Comparison of ENCODE assay signal across 8 cellular contexts in the genomic region with DNA sequence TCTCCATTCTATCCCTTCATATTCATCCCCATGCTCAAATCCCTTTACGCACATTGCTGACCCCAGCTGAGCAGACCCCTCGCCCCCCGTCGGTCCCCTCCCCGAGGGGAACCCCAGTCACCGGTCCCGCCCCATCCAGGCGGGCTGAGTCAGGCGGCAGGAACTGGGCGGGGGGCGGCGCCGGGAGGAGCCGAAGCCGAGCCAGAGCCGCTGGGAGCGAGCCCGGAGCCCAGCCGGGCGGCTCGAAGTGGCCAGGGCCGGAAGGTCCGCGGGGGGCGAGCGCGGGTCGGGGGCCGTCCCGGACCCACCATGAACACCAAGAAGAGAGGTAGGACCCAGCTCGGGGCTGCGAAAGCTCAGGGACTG. TPM values are rescaled to one million over a fixed set of nuclear protein-coding genes. Genes with fewer than 3 reads are reported as not detected.
DNase-seq lines count a peak whose midpoint lies in the region; ATAC-seq and TF ChIP-seq lines count a peak whose summit lies in the region.

No MANE protein-coding gene starts in this region.

- no peaks in the 10 kb centered on the region for H3K9me3 ChIP-seq in ectodermal cell (ENCODE audit: control insufficient read depth, low read length)
- no peaks in the 10 kb centered on the region for H3K9me3 ChIP-seq in lung (ENCODE audit: control insufficient read depth in 2 of 2, insufficient read depth in 1 of 2, low read length in 1 of 2)

- H3K4me3 ChIP-seq in ectodermal cell (ENCODE audit: insufficient read depth, low read depth, low read length) (peak overlapping the region; percentile 55), lung (peak overlapping the region; percentile 35)

- POLR2A ChIA-PET in HEK293T (lab: Yijun Ruan, JAX), result no interaction called here

- H3K4me3 Mint-ChIP-seq in stimulated activated naive CD8-positive, alpha-beta T cell treated with anti-CD3 and anti-CD28 coated beads, Interleukin-15, amount 100 ng/mL, for 72 hours, result peak overlapping the region; percentile 86

- H3K36me3 ChIP-seq in ectodermal cell (ENCODE audit: control insufficient read depth, insufficient read depth, low read length), result no peaks in the 10 kb centered on the region
- peaks cover 0 to 30% of the 10 kb centered on the region in 2 donors for H3K36me3 ChIP-seq in lung (ENCODE audit: control insufficient read depth in 2 of 2, insufficient read depth in 2 of 2, low read length in 2 of 2)

- no peaks in the 10 kb centered on the region for H3K9me3 Mint-ChIP-seq in stimulated activated naive CD8-positive, alpha-beta T cell treated with anti-CD3 and anti-CD28 coated beads, Interleukin-15, amount 100 ng/mL, for 72 hours

- peaks cover 78% of the 10 kb centered on the region for H3K27me3 ChIP-seq in ectodermal cell (ENCODE audit: control insufficient read depth, insufficient read depth, low read length, poor library complexity, severe bottlenecking)
- no peaks in the 10 kb centered on the region for H3K27me3 ChIP-seq in lung (ENCODE audit: control insufficient read depth, insufficient read depth)

- peak overlapping the region; percentile 72 to 85 for H3K27ac Mint-ChIP-seq in stimulated activated naive CD8-positive, alpha-beta T cell treated with anti-CD3 and anti-CD28 coated beads, Interleukin-15, amount 100 ng/mL, for 72 hours

- no peak for TF ChIP-seq CTCF in lung (IDR thresholded peaks at IDR 0.05; ENCODE audit: control extremely low read depth, extremely low read depth)

- H3K4me1 ChIP-seq in ectodermal cell (ENCODE audit: control insufficient read depth, insufficient read depth, low read length) (peaks cover 4% of the 10 kb centered on the region), lung (ENCODE audit: control insufficient read depth in 2 of 2, insufficient read depth in 2 of 2, low read length in 2 of 2) (peaks cover 4 to 22% of the 10 kb centered on the region in 2 donors)

- DNase-seq in C1 segment of cervical spinal cord (lab: John Stamatoyannopoulos, UW) (peak in 8 of 14 donors; percentile 28 to 69 (median 44)), lung (ENCODE audit: low spot score) (peak; percentile 64), SKM-1 (lab: John Stamatoyannopoulos, UW; ENCODE audit: unreplicated experiment) (no peak), HEK293T (ENCODE audit: extremely low spot score) (no peak)
- DNase-seq in activated CD4-positive, alpha-beta T cell treated with anti-CD3 and anti-CD28 coated beads for 48 hours, result peak; percentile 59
- peak in 1 of 2 donors; percentile 45 for DNase-seq in stimulated activated naive CD8-positive, alpha-beta T cell treated with anti-CD3 and anti-CD28 coated beads, Interleukin-15, amount 100 ng/mL, for 72 hours

- 1 to 2% methylated on average over 32 of the region's 32 CpGs for WGBS in ectodermal cell, 2 experiments
- WGBS in lung, 2 donors, result 1 to 2% methylated on average over 28 to 32 of the region's 32 CpGs

- CTCF ChIA-PET in HEK293T (lab: Yijun Ruan, JAX), result no interaction called here

- peaks cover 36% of the 10 kb centered on the region for H3K27me3 Mint-ChIP-seq in stimulated activated naive CD8-positive, alpha-beta T cell treated with anti-CD3 and anti-CD28 coated beads, Interleukin-15, amount 100 ng/mL, for 72 hours

- H3K27ac ChIP-seq in ectodermal cell (ENCODE audit: insufficient read depth, low read depth, low read length, poor library complexity, severe bottlenecking) (no peak overlapping the region), lung (ENCODE audit: low read depth in 1 of 2, low read length in 1 of 2) (peak overlapping the region; percentile 85 to 87)

- ATAC-seq in HG02759 (IDR thresholded peaks at IDR 0.05; ENCODE audit: unreplicated experiment) (peak; percentile 35), lung (ENCODE audit: insufficient read depth, low FRiP score) (peak; percentile 48)
- ATAC-seq in stimulated activated naive CD8-positive, alpha-beta T cell treated with anti-CD3 and anti-CD28 coated beads, Interleukin-15, amount 100 ng/mL, for 72 hours, result peak; percentile 63

- H3K4me1 Mint-ChIP-seq in stimulated activated naive CD8-positive, alpha-beta T cell treated with anti-CD3 and anti-CD28 coated beads, Interleukin-15, amount 100 ng/mL, for 72 hours, result peaks cover 52% of the 10 kb centered on the region

TF ChIP-seq in HEK293T, 16 proteins besides CTCF, POLR2A, EP300 and RAD21:
- TF ChIP-seq NFRKB (IDR thresholded peaks at IDR 0.05) (no peak), SP1 (IDR thresholded peaks at IDR 0.05) (no peak), FOXA1 (IDR thresholded peaks at IDR 0.05) (no peak), ZNF384 (IDR thresholded peaks at IDR 0.05) (no peak), L3MBTL2 (conservative IDR thresholded peaks at IDR 0.05) (no peak), TARDBP (IDR thresholded peaks at IDR 0.05) (no peak), HDGF (IDR thresholded peaks at IDR 0.05; ENCODE audit: borderline replicate concordance) (no peak), ELF4 (IDR thresholded peaks at IDR 0.05) (no peak), BHLHE40 (IDR thresholded peaks at IDR 0.05; ENCODE audit: borderline replicate concordance) (no peak), FOXM1 (IDR thresholded peaks at IDR 0.05; ENCODE audit: borderline replicate concordance) (no peak), LEF1 (IDR thresholded peaks at IDR 0.05; ENCODE audit: borderline replicate concordance) (no peak)

RNA-seq across cellular contexts. Expression of a gene that starts 8.6 kb away (rescaled TPM):
- 19.4 TPM for polyA plus RNA-seq in ectodermal cell (2013, experiment 1 of 4)
- 20.5 TPM for polyA plus RNA-seq in ectodermal cell (2013, experiment 2 of 4)
- polyA plus RNA-seq in ectodermal cell (2013, experiment 3 of 4), result 17.2 TPM
- polyA plus RNA-seq in ectodermal cell (2013, experiment 4 of 4), result 19.0 TPM
- 100 to 1,000 TPM in 1 of 2 donors, 10 to 100 TPM in 1; 85.1 to 122 TPM for total RNA-seq in lung
- polyA plus RNA-seq in lung, result 10 to 100 TPM; 44.1 to 55.6 TPM

RNA-seq across cellular contexts. Expression of a gene that starts 25.1 kb away (rescaled TPM):
- 89.2 TPM for polyA plus RNA-seq in ectodermal cell (2013, experiment 1 of 4)
- polyA plus RNA-seq in ectodermal cell (2013, experiment 2 of 4), result 83.8 TPM
- 66.2 TPM for polyA plus RNA-seq in ectodermal cell (2013, experiment 3 of 4)
- polyA plus RNA-seq in ectodermal cell (2013, experiment 4 of 4), result 66.5 TPM
- total RNA-seq in lung, result 10 to 100 TPM; 28.5 to 54.2 TPM
- 10 to 100 TPM; 16.7 to 18.1 TPM for polyA plus RNA-seq in lung

RNA-seq across cellular contexts. Expression of a gene that starts 53.9 kb away (rescaled TPM):
- not detected for polyA plus RNA-seq in ectodermal cell (2013, experiment 1 of 4)
- polyA plus RNA-seq in ectodermal cell (2013, experiment 2 of 4), result not detected
- not detected for polyA plus RNA-seq in ectodermal cell (2013, experiment 3 of 4)
- polyA plus RNA-seq in ectodermal cell (2013, experiment 4 of 4), result not detected
- total RNA-seq in lung, result 1 to 10 TPM in 1 of 2 donors, not detected in 1; 1.4 TPM
- polyA plus RNA-seq in lung, result 1 to 10 TPM in 1 of 2 donors, under 1 TPM in 1; 0.97 to 8.3 TPM

RNA-seq across cellular contexts. Expression of a gene that starts 56.3 kb away (rescaled TPM):
- 79.7 TPM for polyA plus RNA-seq in ectodermal cell (2013, experiment 1 of 4)
- 75.4 TPM for polyA plus RNA-seq in ectodermal cell (2013, experiment 2 of 4)
- polyA plus RNA-seq in ectodermal cell (2013, experiment 3 of 4), result 56.7 TPM
- polyA plus RNA-seq in ectodermal cell (2013, experiment 4 of 4), result 59.7 TPM
- total RNA-seq in lung, result 100 to 1,000 TPM in 1 of 2 donors, 10 to 100 TPM in 1; 87.2 to 185 TPM
- 100 to 1,000 TPM in 1 of 2 donors, 10 to 100 TPM in 1; 39.6 to 249 TPM for polyA plus RNA-seq in lung

Comparison
In these comparisons a context has a peak if more than half of its experiments do, and no peak if none do; other contexts are left out.
1. DNase-seq: peak in C1 segment of cervical spinal cord (8 of 14), activated CD4-positive, alpha-beta T cell treated with anti-CD3 and anti-CD28 coated beads for 48 hours (single experiment) and lung (single experiment); none in SKM-1 (single experiment) and HEK293T (single experiment).
2. Peak in every context shown above with its lines, with median percentiles within 50 percentile points of each other: ATAC-seq.